8 cellular contexts compared by ENCODE assay signal in genomic region chr2:160387558-160388262, GRCh38.
DNase-seq lines count a peak whose midpoint lies in the region; ATAC-seq and TF ChIP-seq lines count a peak whose summit lies in the region.

No MANE protein-coding gene starts in this region.

- no peak for TF ChIP-seq CTCF in HFFc6 (IDR thresholded peaks at IDR 0.05)

- peak; percentile 55 for ATAC-seq in stimulated activated effector memory CD8-positive, alpha-beta T cell treated with anti-CD3 and anti-CD28 coated beads, Interleukin-12 subunit alpha, Interleukin-12 subunit beta, amount 100 ng/mL, for 72 hours
- no peak for ATAC-seq in GM18519 (IDR thresholded peaks at IDR 0.05; ENCODE audit: low FRiP score, unreplicated experiment)
- no peak for ATAC-seq in GM18517 (IDR thresholded peaks at IDR 0.05; ENCODE audit: unreplicated experiment)
- no peak for ATAC-seq in GM18502 (IDR thresholded peaks at IDR 0.05; ENCODE audit: poor library complexity, unreplicated experiment)

- peak overlapping the region; percentile 81 for H3K4me3 Mint-ChIP-seq in HFFc6
- H3K4me3 Mint-ChIP-seq in stimulated activated effector memory CD8-positive, alpha-beta T cell treated with anti-CD3 and anti-CD28 coated beads, Interleukin-12 subunit alpha, Interleukin-12 subunit beta, amount 100 ng/mL, for 72 hours: peak overlapping the region; percentile 58

- peaks cover 4% of the 10 kb centered on the region; the same call in 1 of the 2 replicates for H3K27me3 Mint-ChIP-seq in HFFc6 (ENCODE audit: insufficient read depth)

- peak overlapping the region; percentile 98 for H3K27ac Mint-ChIP-seq in HFFc6
- peak overlapping the region; percentile 73 for H3K27ac Mint-ChIP-seq in stimulated activated effector memory CD8-positive, alpha-beta T cell treated with anti-CD3 and anti-CD28 coated beads, Interleukin-12 subunit alpha, Interleukin-12 subunit beta, amount 100 ng/mL, for 72 hours

- H3K9me3 Mint-ChIP-seq in HFFc6: no peaks in the 10 kb centered on the region
- H3K9me3 Mint-ChIP-seq in stimulated activated effector memory CD8-positive, alpha-beta T cell treated with anti-CD3 and anti-CD28 coated beads, Interleukin-12 subunit alpha, Interleukin-12 subunit beta, amount 100 ng/mL, for 72 hours: peaks cover 3% of the 10 kb centered on the region

- peaks cover 86% of the 10 kb centered on the region for H3K4me1 Mint-ChIP-seq in HFFc6 (ENCODE audit: low read depth)
- peaks cover 89% of the 10 kb centered on the region for H3K4me1 Mint-ChIP-seq in stimulated activated effector memory CD8-positive, alpha-beta T cell treated with anti-CD3 and anti-CD28 coated beads, Interleukin-12 subunit alpha, Interleukin-12 subunit beta, amount 100 ng/mL, for 72 hours

- DNase-seq in HFFc6 (peak; percentile 96), amniotic stem cell (lab: John Stamatoyannopoulos, UW) (peak; percentile 83), hepatic stellate cell (ENCODE audit: low spot score) (peak; percentile 69), activated gamma-delta T cell treated with Interleukin-2 at 50 U/mL for 16 hours (no peak)
- DNase-seq in stimulated activated effector memory CD8-positive, alpha-beta T cell treated with anti-CD3 and anti-CD28 coated beads, Interleukin-12 subunit alpha, Interleukin-12 subunit beta, amount 100 ng/mL, for 72 hours (ENCODE audit: low spot score in 2 of 2): no peak

- H3K36me3 Mint-ChIP-seq in HFFc6 (ENCODE audit: low read depth): peaks cover 5% of the 10 kb centered on the region
- H3K36me3 Mint-ChIP-seq in stimulated activated effector memory CD8-positive, alpha-beta T cell treated with anti-CD3 and anti-CD28 coated beads, Interleukin-12 subunit alpha, Interleukin-12 subunit beta, amount 100 ng/mL, for 72 hours: no peaks in the 10 kb centered on the region

Comparison
In these comparisons a context has a peak if more than half of its experiments do, and no peak if none do; other contexts are left out.
1. DNase-seq: peak in HFFc6 (single experiment), amniotic stem cell (single experiment) and hepatic stellate cell (single experiment); none in stimulated activated effector memory CD8-positive, alpha-beta T cell treated with anti-CD3 and anti-CD28 coated beads, Interleukin-12 subunit alpha, Interleukin-12 subunit beta, amount 100 ng/mL, for 72 hours (0 of 2) and activated gamma-delta T cell treated with Interleukin-2 at 50 U/mL for 16 hours (single experiment).